In the genomic region with DNA sequence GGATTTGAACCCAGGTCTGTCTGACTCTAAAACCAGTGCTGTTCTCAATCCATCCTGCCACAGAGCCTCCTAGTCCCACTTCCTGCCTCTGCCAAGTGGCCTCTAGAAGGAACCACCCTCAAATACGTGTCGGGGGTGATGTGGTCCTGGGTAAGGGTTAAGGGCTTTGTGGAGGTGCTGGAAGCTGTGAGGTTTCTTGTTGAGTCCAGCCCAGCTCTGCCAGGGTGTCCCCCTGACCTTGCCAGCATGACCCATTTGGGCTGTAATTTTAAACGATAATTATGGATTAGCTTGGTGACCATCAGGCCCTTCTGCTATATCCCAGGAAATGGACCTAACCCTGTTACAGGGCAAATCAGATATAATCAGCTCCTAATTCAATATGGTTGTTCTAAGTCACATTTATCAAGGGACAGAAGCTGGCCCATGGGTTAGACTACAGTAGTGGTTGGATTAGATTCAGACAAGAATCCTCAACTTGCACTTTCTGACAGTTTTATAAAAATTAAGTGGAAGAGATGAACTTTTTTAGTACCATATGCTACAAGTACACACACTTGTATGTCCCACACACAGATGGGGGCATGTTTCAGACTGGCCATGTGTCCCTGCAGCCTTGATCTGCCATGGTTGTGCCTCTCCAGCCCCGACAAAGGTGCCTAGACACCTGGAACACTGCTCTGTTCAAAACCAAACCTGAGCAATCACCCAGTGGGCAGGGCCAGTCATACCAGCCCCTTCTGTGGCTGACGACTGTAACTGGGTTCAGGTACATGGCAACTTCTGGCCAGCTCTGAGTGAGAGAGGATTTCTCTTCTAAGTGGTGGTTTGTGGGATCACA, we compare ENCODE assay signal across 13 cellular contexts. TPM values are rescaled to one million over a fixed set of nuclear protein-coding genes. Genes with fewer than 3 reads are reported as not detected.
DNase-seq lines count a peak whose midpoint lies in the region; ATAC-seq and TF ChIP-seq lines count a peak whose summit lies in the region.
"Had no signal": no experiment of that assay in that cellular context is flagged by ENCODE, and none has a peak within 500 bp of the region (broad histone marks: within the 10 kb centered on the region; RNA-seq: fewer than 3 reads in every experiment).

No MANE protein-coding gene starts in this region.

- H3K4me1 Mint-ChIP-seq in activated CD8-positive, alpha-beta memory T cell treated with anti-CD3 and anti-CD28 coated beads, Interleukin-2, amount 10 ng/mL, durations not matched to agents 7 days and 5 days, result peaks cover 34% of the 10 kb centered on the region
- H3K4me1 Mint-ChIP-seq in chondrocyte (ENCODE audit: low read depth), result peaks cover 12% of the 10 kb centered on the region
- H3K4me1 Mint-ChIP-seq: CD14-positive monocyte had no signal

- TF ChIP-seq CTCF in chondrocyte (IDR thresholded peaks at IDR 0.05), result no peak

- H3K27ac Mint-ChIP-seq in activated CD8-positive, alpha-beta memory T cell treated with anti-CD3 and anti-CD28 coated beads, Interleukin-2, amount 10 ng/mL, durations not matched to agents 7 days and 5 days, result no peak overlapping the region
- H3K27ac Mint-ChIP-seq in chondrocyte (ENCODE audit: unreplicated experiment), result no peak overlapping the region
- H3K27ac Mint-ChIP-seq: CD14-positive monocyte, IgD-negative memory B cell had no signal

- H3K27me3 Mint-ChIP-seq in activated CD8-positive, alpha-beta memory T cell treated with anti-CD3 and anti-CD28 coated beads, Interleukin-2, amount 10 ng/mL, durations not matched to agents 7 days and 5 days, result peaks cover 19% of the 10 kb centered on the region
- no peaks in the 10 kb centered on the region for H3K27me3 Mint-ChIP-seq in chondrocyte (ENCODE audit: low read depth)

- CTCF ChIA-PET in activated CD8-positive, alpha-beta memory T cell treated with anti-CD3 and anti-CD28 coated beads, Interleukin-2, amount 10 ng/mL, durations not matched to agents 7 days and 5 days (lab: Charles Lee), result interaction anchor here (0.8 to 9.4 kb wide), 5 partner anchors 17 to 120 kb away, joined by 3 to 45 read pairs (median 4); no protein-coding TSS in a partner anchor

- no peaks in the 10 kb centered on the region for H3K9me3 Mint-ChIP-seq in activated CD8-positive, alpha-beta memory T cell treated with anti-CD3 and anti-CD28 coated beads, Interleukin-2, amount 10 ng/mL, durations not matched to agents 7 days and 5 days (ENCODE audit: low read depth)
- no peaks in the 10 kb centered on the region for H3K9me3 Mint-ChIP-seq in chondrocyte (ENCODE audit: low read depth)
- H3K9me3 Mint-ChIP-seq: CD14-positive monocyte, IgD-negative memory B cell had no signal

- H3K36me3 Mint-ChIP-seq in activated CD8-positive, alpha-beta memory T cell treated with anti-CD3 and anti-CD28 coated beads, Interleukin-2, amount 10 ng/mL, durations not matched to agents 7 days and 5 days, result no peaks in the 10 kb centered on the region
- H3K36me3 Mint-ChIP-seq in chondrocyte (ENCODE audit: low read depth), result no peaks in the 10 kb centered on the region
- H3K36me3 Mint-ChIP-seq: CD14-positive monocyte, IgD-negative memory B cell had no signal

- no peak overlapping the region for H3K4me3 Mint-ChIP-seq in activated CD8-positive, alpha-beta memory T cell treated with anti-CD3 and anti-CD28 coated beads, Interleukin-2, amount 10 ng/mL, durations not matched to agents 7 days and 5 days
- no peak overlapping the region for H3K4me3 Mint-ChIP-seq in chondrocyte (ENCODE audit: unreplicated experiment)
- H3K4me3 Mint-ChIP-seq: CD14-positive monocyte, IgD-negative memory B cell had no signal

- DNase-seq in activated CD8-positive, alpha-beta memory T cell treated with anti-CD3 and anti-CD28 coated beads, Interleukin-2, amount 10 ng/mL, durations not matched to agents 7 days and 5 days, result peak; percentile 55
- no peak for DNase-seq in activated CD8-positive, alpha-beta memory T cell treated with anti-CD3 and anti-CD28 coated beads, Interleukin-2, amount 50 U/mL, for 4 hours
- peak; percentile 50 for DNase-seq in stimulated activated CD4-positive, alpha-beta T cell treated with anti-CD3 and anti-CD28 coated beads, Interleukin-1b, Interleukin-23, amount 100 ng/mL, for 48 hours
- DNase-seq in stimulated activated CD4-positive, alpha-beta T cell treated with anti-CD3 and anti-CD28 coated beads, Interleukin-2, amount 100 ng/mL, for 24 hours, result no peak
- peak; percentile 25 for DNase-seq in chondrocyte (ENCODE audit: low spot score)
- DNase-seq in T1000 (lab: John Stamatoyannopoulos, UW), result no peak
- DNase-seq: DMS53, MV-4-11, NCI-H1417 treated with DMSO at 0.1 percent for 48 hours, NCI-H2029 treated with DMSO at 0.1 percent for 48 hours had no signal

- ATAC-seq in activated CD8-positive, alpha-beta memory T cell treated with anti-CD3 and anti-CD28 coated beads, Interleukin-2, amount 10 ng/mL, durations not matched to agents 7 days and 5 days, result peak; percentile 45
- no peak for ATAC-seq in HG02973 (IDR thresholded peaks at IDR 0.05; ENCODE audit: unreplicated experiment)

RNA-seq across cellular contexts. Expression of gene SMPD3, which starts 48.0 kb away (rescaled TPM):
- 1 to 10 TPM; 7.7 to 7.9 TPM for total RNA-seq in activated CD8-positive, alpha-beta memory T cell treated with anti-CD3 and anti-CD28 coated beads, Interleukin-2, amount 10 ng/mL, durations not matched to agents 7 days and 5 days
- total RNA-seq in chondrocyte, result 0.07 TPM in 1 of 3 replicates, not detected in the others

Comparison
In these comparisons a context has a peak if more than half of its experiments do, and no peak if none do; other contexts are left out.
1. DNase-seq: peak in activated CD8-positive, alpha-beta memory T cell treated with anti-CD3 and anti-CD28 coated beads, Interleukin-2, amount 10 ng/mL, durations not matched to agents 7 days and 5 days (single experiment), stimulated activated CD4-positive, alpha-beta T cell treated with anti-CD3 and anti-CD28 coated beads, Interleukin-1b, Interleukin-23, amount 100 ng/mL, for 48 hours (single experiment) and chondrocyte (single experiment); none in activated CD8-positive, alpha-beta memory T cell treated with anti-CD3 and anti-CD28 coated beads, Interleukin-2, amount 50 U/mL, for 4 hours (single experiment), stimulated activated CD4-positive, alpha-beta T cell treated with anti-CD3 and anti-CD28 coated beads, Interleukin-2, amount 100 ng/mL, for 24 hours (0 of 2) and T1000 (single experiment).